In genomic region chr4:101958547-101958946, GRCh38 we compare ENCODE assay signal across 23 cellular contexts.
DNase-seq lines count a peak whose midpoint lies in the region; ATAC-seq, FAIRE-seq and TF ChIP-seq lines count a peak whose summit lies in the region.
"Had no signal": no experiment of that assay in that cellular context is flagged by ENCODE, and none has a peak within 500 bp of the region (broad histone marks: within the 10 kb centered on the region; RNA-seq: fewer than 3 reads in every experiment).

No MANE protein-coding gene starts in this region.

- H3K9me1 ChIP-seq in keratinocyte (ENCODE audit: control insufficient read depth, extremely low read depth, insufficient read depth, low read length), result no peaks in the 10 kb centered on the region

- H3K27me3 ChIP-seq in keratinocyte (ENCODE audit: control insufficient read depth, extremely low read depth, insufficient read depth, low read length), result no peaks in the 10 kb centered on the region
- H3K27me3 ChIP-seq in SJCRH30, result no peaks in the 10 kb centered on the region
- no peaks in the 10 kb centered on the region for H3K27me3 ChIP-seq in GM23248 (replicated peaks; ENCODE audit: insufficient read depth)
- H3K27me3 ChIP-seq: BE2C, Peyer's patch, SJSA1 had no signal

- H3F3A ChIP-seq in GM23248 (ENCODE audit: insufficient read depth), result 0 out of 2 replicates have a peak, but pooled peaks cover 8% of the 10 kb centered on the region

- no peak overlapping the region for H3K4me3 Mint-ChIP-seq in activated B cell treated with CpG ODN at 0.5 μM for 24 hours

- H3K9me3 ChIP-seq in keratinocyte (ENCODE audit: control insufficient read depth, low read depth, low read length) (no peaks in the 10 kb centered on the region), SJCRH30 (replicated peaks) (no peaks in the 10 kb centered on the region), GM23248 (ENCODE audit: low read depth) (no peaks in the 10 kb centered on the region)
- H3K9me3 ChIP-seq: BE2C, Peyer's patch, SJSA1 had no signal

- H3K27ac Mint-ChIP-seq in activated B cell treated with CpG ODN at 0.5 μM for 24 hours, result peak overlapping the region; percentile 62

- no peaks in the 10 kb centered on the region for H3K79me2 ChIP-seq in keratinocyte (ENCODE audit: control insufficient read depth, insufficient read depth, low read length)
- no peaks in the 10 kb centered on the region for H3K79me2 ChIP-seq in GM23248 (ENCODE audit: insufficient read depth)

- no peak overlapping the region for H3K9ac ChIP-seq in keratinocyte (ENCODE audit: control insufficient read depth, extremely low read depth, insufficient read depth, low read length)
- H3K9ac ChIP-seq in GM23248, result no peak overlapping the region

- H3K36me3 ChIP-seq in keratinocyte (ENCODE audit: control insufficient read depth in 2 of 2, extremely low read depth in 1 of 2, insufficient read depth in 2 of 2, low read length in 2 of 2) (no peaks in the 10 kb centered on the region), SJCRH30 (no peaks in the 10 kb centered on the region), GM23248 (ENCODE audit: low read depth) (no peaks in the 10 kb centered on the region)
- H3K36me3 ChIP-seq: BE2C, Peyer's patch, SJSA1 had no signal

- intact Hi-C loops in activated B cell treated with CpG ODN at 0.5 μM for 24 hours (cut with micrococcal nuclease), result no loop called here

- in situ Hi-C loops in GM23248 (cut with MboI), result no loop called here

- POLR2A ChIA-PET in activated B cell treated with CpG ODN at 0.5 μM for 24 hours (lab: Charles Lee), result interaction anchor here (1.0 kb wide), 1 partner anchor 144 kb away, joined by 3 read pairs; no protein-coding TSS in a partner anchor

- H2AFZ ChIP-seq in keratinocyte (ENCODE audit: control insufficient read depth, low read length) (no peak overlapping the region), GM23248 (no peak overlapping the region)

- no peaks in the 10 kb centered on the region for H3K9me2 ChIP-seq in GM23248 (ENCODE audit: insufficient read depth)

- peaks cover 83% of the 10 kb centered on the region for H3K36me3 Mint-ChIP-seq in activated B cell treated with CpG ODN at 0.5 μM for 24 hours (ENCODE audit: low read depth)

- H3K4me1 ChIP-seq in keratinocyte (ENCODE audit: control insufficient read depth, extremely low read depth, insufficient read depth, low read length) (peaks cover 11% of the 10 kb centered on the region), SJCRH30 (peaks cover 25% of the 10 kb centered on the region), GM23248 (ENCODE audit: insufficient read depth) (peaks cover 18% of the 10 kb centered on the region)
- H3K4me1 ChIP-seq: Peyer's patch had no signal

- H3K27ac ChIP-seq in keratinocyte (ENCODE audit: control insufficient read depth, insufficient read depth, low read length), result no peak overlapping the region
- no peak overlapping the region for H3K27ac ChIP-seq in SJCRH30
- H3K27ac ChIP-seq in GM23248, result no peak overlapping the region
- H3K27ac ChIP-seq: HL-60, Peyer's patch, SJSA1 had no signal

- no peaks in the 10 kb centered on the region for H3K9me3 Mint-ChIP-seq in activated B cell treated with CpG ODN at 0.5 μM for 24 hours

- H4K20me1 ChIP-seq in keratinocyte (ENCODE audit: control insufficient read depth, extremely low read depth, insufficient read depth, low read length) (no peaks in the 10 kb centered on the region), GM23248 (ENCODE audit: insufficient read depth) (no peaks in the 10 kb centered on the region)

- peaks cover 50% of the 10 kb centered on the region for H3K4me1 Mint-ChIP-seq in activated B cell treated with CpG ODN at 0.5 μM for 24 hours

- H3K27me3 Mint-ChIP-seq in activated B cell treated with CpG ODN at 0.5 μM for 24 hours, result no peaks in the 10 kb centered on the region

- CTCF ChIA-PET in activated B cell treated with CpG ODN at 0.5 μM for 24 hours (lab: Charles Lee), result interaction anchor here (0.9 kb wide), 1 partner anchor 19 kb away, joined by 3 read pairs; no protein-coding TSS in a partner anchor

- ATAC-seq in activated B cell treated with CpG ODN at 0.5 μM for 24 hours (ENCODE audit: low read depth), result no peak
- ATAC-seq: GM12878, HepG2 had no signal

- no peak overlapping the region for H3K4me3 ChIP-seq in keratinocyte (ENCODE audit: control insufficient read depth in 2 of 3, extremely low read depth in 1 of 3, insufficient read depth in 2 of 3, low read depth in 1 of 3, low read length in 3 of 3)
- no peak overlapping the region for H3K4me3 ChIP-seq in SJCRH30
- no peak overlapping the region for H3K4me3 ChIP-seq in GM23248
- H3K4me3 ChIP-seq: GM12878, Peyer's patch, SJSA1 had no signal

- TF ChIP-seq CTCF in activated B cell treated with CpG ODN at 0.5 μM for 24 hours (IDR thresholded peaks at IDR 0.05), result no peak
- no peak for TF ChIP-seq CTCF in keratinocyte (optimal IDR thresholded peaks at IDR 0.05 in 1 of 3, IDR thresholded peaks at IDR 0.05 in 1 of 3, conservative IDR thresholded peaks at IDR 0.05 in 1 of 3; ENCODE audit: extremely low read depth in 1 of 3, insufficient read depth in 2 of 3, low read length in 3 of 3)

- DNase-seq in DMS 273 treated with DMSO at 0.1 percent for 48 hours (lab: John Stamatoyannopoulos, UW), result peak; percentile 18
- peak; percentile 66 for DNase-seq in NCI-H1694 (lab: John Stamatoyannopoulos, UW)
- no peak for DNase-seq in activated B cell treated with CpG ODN at 0.5 μM for 24 hours
- no peak for DNase-seq in keratinocyte (ENCODE audit: low read depth, low spot score)
- DNase-seq in SJCRH30, result no peak
- DNase-seq in GM23248, result no peak
- DNase-seq in NK-92 (lab: John Stamatoyannopoulos, UW; ENCODE audit: unreplicated experiment), result no peak
- DNase-seq: BE2C; DMS79; H7; KG1; NCI-H1092; NCI-H1436; NCI-H226; NCI-H526 treated with DMSO at 0.1 percent for 48 hours; NK-92 treated with Interleukin-12 subunit alpha and Interleukin-12 subunit beta, amount 100 ng/mL, for 24 hours; Peyer's patch; T-helper 1 cell had no signal

- H3K4me2 ChIP-seq in keratinocyte (ENCODE audit: control insufficient read depth, extremely low read depth, insufficient read depth, low read depth, low read length), result no peak overlapping the region
- no peak overlapping the region for H3K4me2 ChIP-seq in GM23248 (ENCODE audit: unreplicated experiment)

- FAIRE-seq in keratinocyte (lab: Jason Lieb, UNC), result peak; percentile 34
- FAIRE-seq: D721Med, GM12878, HepG2 had no signal

- dilution Hi-C loops in keratinocyte (cut with MboI; ENCODE audit: extremely low pct_ligation_motif_present, low sequenced_read_pairs), result no loop called here

- 59 to 68% methylated on average over 3 of the region's 3 CpGs for WGBS in GM23248 (ENCODE audit: low coverage in 1 of 2, low lambda C conversion rate in 2 of 2, missing lambda C conversion rate in 2 of 2), 2 experiments

Comparison
In these comparisons a context has a peak if more than half of its experiments do, and no peak if none do; other contexts are left out.
1. DNase-seq: peak in DMS 273 treated with DMSO at 0.1 percent for 48 hours (single experiment) and NCI-H1694 (single experiment); none in activated B cell treated with CpG ODN at 0.5 μM for 24 hours (single experiment), keratinocyte (single experiment), SJCRH30 (0 of 2), GM23248 (single experiment) and NK-92 (single experiment).